Comparison of ENCODE assay signal across 21 cellular contexts in the genomic region with DNA sequence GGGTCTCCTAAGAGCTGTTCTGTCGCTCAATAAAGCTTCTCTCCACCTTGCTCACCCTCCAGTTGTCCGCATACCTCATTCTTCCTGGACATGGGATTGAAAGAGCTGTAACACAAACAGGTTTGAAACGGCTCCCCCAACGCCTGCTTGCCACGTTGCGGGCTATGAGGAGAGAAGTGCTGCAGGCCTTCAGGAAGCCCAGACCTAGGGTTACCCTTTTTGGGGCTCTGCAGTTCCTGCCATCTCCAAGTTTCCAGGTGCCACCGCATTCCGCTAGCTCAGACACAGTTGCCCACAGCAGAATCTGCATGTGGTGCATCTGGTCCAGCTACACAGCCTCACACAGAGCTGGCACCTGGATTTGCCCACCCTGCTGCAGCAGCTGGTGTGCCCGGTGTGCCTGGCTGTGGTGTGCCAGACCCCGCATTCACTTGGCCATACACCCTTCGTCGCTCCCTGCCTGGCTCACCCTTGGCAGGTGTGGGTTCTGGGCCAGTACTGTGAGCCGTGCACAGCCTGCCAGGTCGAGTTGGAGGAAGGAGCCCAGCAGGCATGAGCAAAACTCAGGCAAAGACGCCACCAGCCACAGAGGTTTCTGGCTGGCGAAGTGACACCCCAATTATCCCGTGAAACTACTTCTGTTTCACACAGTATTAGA.
"Had no signal": no experiment of that assay in that cellular context is flagged by ENCODE, and none has a peak within 500 bp of the region (broad histone marks: within the 10 kb centered on the region; RNA-seq: fewer than 3 reads in every experiment).

No MANE protein-coding gene starts in this region.

- H3K4me1 Mint-ChIP-seq: naive thymus-derived CD8-positive, alpha-beta T cell; nephron; neural crest cell; stimulated activated naive B cell treated with anti-CD40 and anti-IgM and Interleukin-4, amounts not matched to agents 10 μg/mL and 1 μg/mL and 100 μg/mL, for 72 hours had no signal

- ATAC-seq: left cardiac atrium; left lobe of liver; naive thymus-derived CD8-positive, alpha-beta T cell; right cardiac atrium; sciatic nerve had no signal

- DNase-seq: hippocampal formation; kidney glomerular epithelial cell; left cardiac atrium; lower lobe of right lung; mammary epithelial cell; mesenchymal stem cell; occipital lobe; ovary; retina; stimulated activated CD4-positive, alpha-beta T cell treated with anti-CD3 and anti-CD28 coated beads, Interleukin-12 subunit alpha, Interleukin-12 subunit beta, amount 100 ng/mL, for 4 hours; stimulated activated CD4-positive, alpha-beta T cell treated with anti-CD3 and anti-CD28 coated beads, Interleukin-15, amount 100 ng/mL, for 24 hours; stimulated activated CD4-positive, alpha-beta T cell treated with anti-CD3 and anti-CD28 coated beads, Interleukin-2, amount 100 ng/mL, for 24 hours; stimulated activated CD4-positive, alpha-beta T cell treated with anti-CD3 and anti-CD28 coated beads, Interleukin-4, amount 100 ng/mL, for 1 hour; stimulated activated naive B cell treated with anti-CD40 and anti-IgM and Interleukin-4, amounts not matched to agents 10 μg/mL and 1 μg/mL and 100 μg/mL, for 72 hours had no signal

- H3K9me3 Mint-ChIP-seq: naive thymus-derived CD8-positive, alpha-beta T cell; stimulated activated naive B cell treated with anti-CD40 and anti-IgM and Interleukin-4, amounts not matched to agents 10 μg/mL and 1 μg/mL and 100 μg/mL, for 72 hours; stimulated activated naive CD8-positive, alpha-beta T cell treated with anti-CD3 and anti-CD28 coated beads, Interleukin-15, Interleukin-2, amounts not matched to agents 100 ng/mL and 50 ng/mL, for 24 hours had no signal

- H3K27ac Mint-ChIP-seq: naive thymus-derived CD8-positive, alpha-beta T cell; nephron; stimulated activated naive B cell treated with anti-CD40 and anti-IgM and Interleukin-4, amounts not matched to agents 10 μg/mL and 1 μg/mL and 100 μg/mL, for 72 hours; stimulated activated naive CD8-positive, alpha-beta T cell treated with anti-CD3 and anti-CD28 coated beads, Interleukin-15, Interleukin-2, amounts not matched to agents 100 ng/mL and 50 ng/mL, for 24 hours had no signal

- H3K27me3 Mint-ChIP-seq: naive thymus-derived CD8-positive, alpha-beta T cell; stimulated activated naive B cell treated with anti-CD40 and anti-IgM and Interleukin-4, amounts not matched to agents 10 μg/mL and 1 μg/mL and 100 μg/mL, for 72 hours; stimulated activated naive CD8-positive, alpha-beta T cell treated with anti-CD3 and anti-CD28 coated beads, Interleukin-15, Interleukin-2, amounts not matched to agents 100 ng/mL and 50 ng/mL, for 24 hours had no signal

- H3K4me3 Mint-ChIP-seq: naive thymus-derived CD8-positive, alpha-beta T cell; nephron; neural crest cell; stimulated activated naive B cell treated with anti-CD40 and anti-IgM and Interleukin-4, amounts not matched to agents 10 μg/mL and 1 μg/mL and 100 μg/mL, for 72 hours; stimulated activated naive CD8-positive, alpha-beta T cell treated with anti-CD3 and anti-CD28 coated beads, Interleukin-15, Interleukin-2, amounts not matched to agents 100 ng/mL and 50 ng/mL, for 24 hours had no signal
